In genomic region chr5:150510460-150511263, GRCh38 we compare ENCODE assay signal across 11 cellular contexts. TPM values are rescaled to one million over a fixed set of nuclear protein-coding genes. Genes with fewer than 3 reads are reported as not detected.
DNase-seq lines count a peak whose midpoint lies in the region; ATAC-seq, FAIRE-seq and TF ChIP-seq lines count a peak whose summit lies in the region.
"Had no signal": no experiment of that assay in that cellular context is flagged by ENCODE, and none has a peak within 500 bp of the region (broad histone marks: within the 10 kb centered on the region; RNA-seq: fewer than 3 reads in every experiment).

No MANE protein-coding gene starts in this region.

- no peaks in the 10 kb centered on the region for H3K36me3 Mint-ChIP-seq in osteocyte (ENCODE audit: unreplicated experiment)
- no peaks in the 10 kb centered on the region for H3K36me3 Mint-ChIP-seq in activated T-helper 17 cell treated with anti-CD3 and anti-CD28 coated beads, Interleukin-2, amount 50 U/mL, for 72 hours (ENCODE audit: low read depth)

- peaks cover 63% of the 10 kb centered on the region for H3K4me1 Mint-ChIP-seq in osteocyte (ENCODE audit: unreplicated experiment)
- no peaks in the 10 kb centered on the region for H3K4me1 Mint-ChIP-seq in activated T-helper 17 cell treated with anti-CD3 and anti-CD28 coated beads, Interleukin-2, amount 50 U/mL, for 72 hours

- H3K27ac Mint-ChIP-seq in osteocyte (ENCODE audit: unreplicated experiment): peak overlapping the region; percentile 83
- no peak overlapping the region for H3K27ac Mint-ChIP-seq in activated T-helper 17 cell treated with anti-CD3 and anti-CD28 coated beads, Interleukin-2, amount 50 U/mL, for 72 hours

- ATAC-seq in SK-N-SH treated with all-trans-retinoic acid at 6 μM for 48 hours (peak; percentile 9; the same call in 2 of the 3 replicates), gastroesophageal sphincter (no peak), GM21529 (IDR thresholded peaks at IDR 0.05; ENCODE audit: unreplicated experiment) (no peak)
- no peak for ATAC-seq in activated T-helper 17 cell treated with anti-CD3 and anti-CD28 coated beads, Interleukin-2, amount 50 U/mL, for 72 hours (replicated peaks)

- TF ChIP-seq POLR2A in gastroesophageal sphincter (IDR thresholded peaks at IDR 0.05) (no peak), GM12892 (IDR thresholded peaks at IDR 0.05; ENCODE audit: low read depth, low read length) (no peak)

- 74 to 78% methylated on average over 5 to 7 of the region's 12 CpGs for WGBS in gastroesophageal sphincter (ENCODE audit: low coverage in 1 of 2), 2 donors

- no peaks in the 10 kb centered on the region for H3K36me3 ChIP-seq in gastroesophageal sphincter
- H3K36me3 ChIP-seq: thoracic aorta had no signal

- H3K4me3 ChIP-seq in AG10803 (ENCODE audit: low read length) (no peak overlapping the region), gastroesophageal sphincter (no peak overlapping the region)
- H3K4me3 ChIP-seq: thoracic aorta had no signal

- no peaks in the 10 kb centered on the region for H3K27me3 Mint-ChIP-seq in osteocyte (ENCODE audit: unreplicated experiment)
- H3K27me3 Mint-ChIP-seq in activated T-helper 17 cell treated with anti-CD3 and anti-CD28 coated beads, Interleukin-2, amount 50 U/mL, for 72 hours: no peaks in the 10 kb centered on the region

- H3K4me3 Mint-ChIP-seq in osteocyte (ENCODE audit: unreplicated experiment): no peak overlapping the region
- H3K4me3 Mint-ChIP-seq in activated T-helper 17 cell treated with anti-CD3 and anti-CD28 coated beads, Interleukin-2, amount 50 U/mL, for 72 hours: no peak overlapping the region

- H3K27ac ChIP-seq in gastroesophageal sphincter: peak overlapping the region in 3 of 4 donors; percentile 50 to 73 (median 60)

- peak; percentile 73 for DNase-seq in AG10803 (ENCODE audit: low read depth)
- DNase-seq in osteocyte (ENCODE audit: extremely low spot score, unreplicated experiment): no peak
- no peak for DNase-seq in NCI-H345 (lab: John Stamatoyannopoulos, UW)
- no peak for DNase-seq in GM12892 (ENCODE audit: insufficient read length)
- DNase-seq: C1 segment of cervical spinal cord, NCI-H510A had no signal

- no peak for TF ChIP-seq EP300 in gastroesophageal sphincter (IDR thresholded peaks at IDR 0.05)

- no peaks in the 10 kb centered on the region for H3K27me3 ChIP-seq in gastroesophageal sphincter

- 0 out of 2 replicates have a peak, but pooled peaks have one; percentile 8 for TF ChIP-seq CTCF in AG10803 (conservative IDR thresholded peaks at IDR 0.05; ENCODE audit: low read length)
- TF ChIP-seq CTCF in gastroesophageal sphincter (IDR thresholded peaks at IDR 0.05): no peak
- TF ChIP-seq CTCF in osteocyte (IDR thresholded peaks at IDR 0.05): no peak

- no peaks in the 10 kb centered on the region for H3K9me3 Mint-ChIP-seq in osteocyte (ENCODE audit: unreplicated experiment)
- H3K9me3 Mint-ChIP-seq in activated T-helper 17 cell treated with anti-CD3 and anti-CD28 coated beads, Interleukin-2, amount 50 U/mL, for 72 hours: no peaks in the 10 kb centered on the region

- H3K9me3 ChIP-seq in gastroesophageal sphincter: no peaks in the 10 kb centered on the region
- H3K9me3 ChIP-seq: thoracic aorta had no signal

- no peak for FAIRE-seq in GM12892 (lab: Jason Lieb, UNC)

- peaks cover 7 to 100% (median 71%) of the 10 kb centered on the region in 3 donors for H3K4me1 ChIP-seq in gastroesophageal sphincter

TF ChIP-seq in SK-N-SH treated with all-trans-retinoic acid at 6 μM for 48 hours, 23 proteins besides CTCF, POLR2A, EP300 and RAD21:
- TF ChIP-seq ZC3H10 (CRISPR knock-in tag; IDR thresholded peaks at IDR 0.05) (no peak), CSDC2 (CRISPR knock-in tag; IDR thresholded peaks at IDR 0.05) (0 out of 2 replicates have a peak, but pooled peaks have one; percentile 57), ARNTL (CRISPR knock-in tag; IDR thresholded peaks at IDR 0.05; ENCODE audit: borderline replicate concordance, low read depth) (no peak), ZFP3 (CRISPR knock-in tag; IDR thresholded peaks at IDR 0.05) (peak; percentile 16; the same call in 1 of the 2 replicates)

RNA-seq across cellular contexts. Expression of gene NDST1, which starts 2.7 kb away (rescaled TPM):
- total RNA-seq in gastroesophageal sphincter: 100 to 1,000 TPM in 1 of 4 donors, 10 to 100 TPM in 3; 58.3 to 146 (median 72.1) TPM
- 110 and 118 TPM in 2 replicates for total RNA-seq in osteocyte
- 1 to 10 TPM in 1 of 2 donors, under 1 TPM in 1; 0.48 to 1.8 TPM for total RNA-seq in activated T-helper 17 cell treated with anti-CD3 and anti-CD28 coated beads, Interleukin-2, amount 50 U/mL, for 72 hours
- 6.3 TPM for polyA plus RNA-seq in GM12892 (2012; ENCODE audit: missing spikeins)

Comparison
In these comparisons a context has a peak if more than half of its experiments do, and no peak if none do; other contexts are left out.
1. RNA of gene NDST1, which starts 2.7 kb away (total RNA-seq): 110 to 118 TPM in osteocyte and 58.3 to 146 TPM in gastroesophageal sphincter; 0.48 to 1.8 TPM in activated T-helper 17 cell treated with anti-CD3 and anti-CD28 coated beads, Interleukin-2, amount 50 U/mL, for 72 hours; every median in the first group is over 10 times any median in the second.